ENCODE assay signal across 1 cellular context in the genomic region with DNA sequence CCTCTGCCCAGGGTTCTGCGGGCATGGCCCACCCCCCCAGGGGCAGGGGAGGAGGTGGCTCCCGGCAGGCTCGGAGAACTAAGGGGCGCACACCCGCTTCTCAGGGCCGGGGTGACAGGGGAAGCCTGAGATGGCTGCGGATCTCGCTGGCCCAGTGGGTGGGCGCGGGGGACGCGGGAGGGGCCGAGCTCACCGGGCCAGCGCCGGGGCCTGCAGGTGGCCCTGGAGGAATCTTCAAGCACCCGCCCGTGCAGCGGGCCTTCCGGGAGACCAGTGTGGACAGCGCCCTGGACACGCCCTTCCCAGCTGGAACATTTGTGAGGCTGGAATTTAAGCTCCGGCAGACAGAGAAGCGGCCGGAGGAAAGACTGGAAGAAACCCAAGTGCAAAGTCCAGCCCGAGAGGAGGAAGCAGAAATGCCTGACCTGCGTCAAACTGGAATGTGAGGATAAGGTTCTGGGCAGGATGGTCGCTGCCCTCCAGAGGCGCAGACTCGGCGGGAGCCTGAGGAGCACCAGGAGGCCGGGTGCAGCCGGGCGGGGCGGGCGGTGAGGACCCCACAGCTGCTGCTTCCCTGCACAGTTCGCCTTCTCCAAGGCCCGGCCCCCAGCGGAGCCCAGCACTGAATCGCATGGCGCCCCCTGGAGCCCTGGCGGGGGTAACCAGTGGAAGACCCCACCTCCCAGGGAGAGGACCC.
TF ChIP-seq lines count a peak whose summit lies in the region.
"Not testable (repeated sequence)": the region's sequence is repeated elsewhere in the genome, so short reads cannot be mapped to it uniquely, and the experiment has no call there.

No MANE protein-coding gene starts in this region.

TF ChIP-seq in HepG2, 621 proteins besides CTCF, POLR2A, EP300 and RAD21 (continued from another document and continues in another):
- TF ChIP-seq, protein P1, sequence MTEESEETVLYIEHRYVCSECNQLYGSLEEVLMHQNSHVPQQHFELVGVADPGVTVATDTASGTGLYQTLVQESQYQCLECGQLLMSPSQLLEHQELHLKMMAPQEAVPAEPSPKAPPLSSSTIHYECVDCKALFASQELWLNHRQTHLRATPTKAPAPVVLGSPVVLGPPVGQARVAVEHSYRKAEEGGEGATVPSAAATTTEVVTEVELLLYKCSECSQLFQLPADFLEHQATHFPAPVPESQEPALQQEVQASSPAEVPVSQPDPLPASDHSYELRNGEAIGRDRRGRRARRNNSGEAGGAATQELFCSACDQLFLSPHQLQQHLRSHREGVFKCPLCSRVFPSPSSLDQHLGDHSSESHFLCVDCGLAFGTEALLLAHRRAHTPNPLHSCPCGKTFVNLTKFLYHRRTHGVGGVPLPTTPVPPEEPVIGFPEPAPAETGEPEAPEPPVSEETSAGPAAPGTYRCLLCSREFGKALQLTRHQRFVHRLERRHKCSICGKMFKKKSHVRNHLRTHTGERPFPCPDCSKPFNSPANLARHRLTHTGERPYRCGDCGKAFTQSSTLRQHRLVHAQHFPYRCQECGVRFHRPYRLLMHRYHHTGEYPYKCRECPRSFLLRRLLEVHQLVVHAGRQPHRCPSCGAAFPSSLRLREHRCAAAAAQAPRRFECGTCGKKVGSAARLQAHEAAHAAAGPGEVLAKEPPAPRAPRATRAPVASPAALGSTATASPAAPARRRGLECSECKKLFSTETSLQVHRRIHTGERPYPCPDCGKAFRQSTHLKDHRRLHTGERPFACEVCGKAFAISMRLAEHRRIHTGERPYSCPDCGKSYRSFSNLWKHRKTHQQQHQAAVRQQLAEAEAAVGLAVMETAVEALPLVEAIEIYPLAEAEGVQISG (CRISPR knock-in tag; IDR thresholded peaks at IDR 0.05): peak; percentile 99
- TF ChIP-seq, protein P2, sequence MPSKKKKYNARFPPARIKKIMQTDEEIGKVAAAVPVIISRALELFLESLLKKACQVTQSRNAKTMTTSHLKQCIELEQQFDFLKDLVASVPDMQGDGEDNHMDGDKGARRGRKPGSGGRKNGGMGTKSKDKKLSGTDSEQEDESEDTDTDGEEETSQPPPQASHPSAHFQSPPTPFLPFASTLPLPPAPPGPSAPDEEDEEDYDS (CRISPR knock-in tag; IDR thresholded peaks at IDR 0.05): peak; percentile 14; the same call in 1 of the 2 replicates
- TF ChIP-seq ATF7-NPFF (CRISPR knock-in tag; IDR thresholded peaks at IDR 0.05; ENCODE audit: low read depth): 0 out of 2 replicates have a peak, but pooled peaks have one; percentile 32
- TF ChIP-seq NRL (CRISPR knock-in tag; IDR thresholded peaks at IDR 0.05; ENCODE audit: borderline replicate concordance): peak; percentile 30; the same call in 1 of the 2 replicates
- 0 out of 2 replicates have a peak, but pooled peaks have one; percentile 45 for TF ChIP-seq MTA1 (CRISPR knock-in tag; IDR thresholded peaks at IDR 0.05; ENCODE audit: borderline replicate concordance)
- TF ChIP-seq, protein P3, sequence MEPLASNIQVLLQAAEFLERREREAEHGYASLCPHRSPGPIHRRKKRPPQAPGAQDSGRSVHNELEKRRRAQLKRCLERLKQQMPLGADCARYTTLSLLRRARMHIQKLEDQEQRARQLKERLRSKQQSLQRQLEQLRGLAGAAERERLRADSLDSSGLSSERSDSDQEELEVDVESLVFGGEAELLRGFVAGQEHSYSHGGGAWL (CRISPR knock-in tag; IDR thresholded peaks at IDR 0.05): 0 out of 2 replicates have a peak, but pooled peaks have one; percentile 40
- TF ChIP-seq ZNF343 (CRISPR knock-in tag; IDR thresholded peaks at IDR 0.05): peak; percentile 41; the same call in 1 of the 2 replicates
- TF ChIP-seq MED1 (CRISPR knock-in tag; IDR thresholded peaks at IDR 0.05): peak; percentile 34; the same call in 1 of the 2 replicates
- TF ChIP-seq SPEN (CRISPR knock-in tag; IDR thresholded peaks at IDR 0.05; ENCODE audit: low read depth): peak; percentile 59
- TF ChIP-seq, protein P4, sequence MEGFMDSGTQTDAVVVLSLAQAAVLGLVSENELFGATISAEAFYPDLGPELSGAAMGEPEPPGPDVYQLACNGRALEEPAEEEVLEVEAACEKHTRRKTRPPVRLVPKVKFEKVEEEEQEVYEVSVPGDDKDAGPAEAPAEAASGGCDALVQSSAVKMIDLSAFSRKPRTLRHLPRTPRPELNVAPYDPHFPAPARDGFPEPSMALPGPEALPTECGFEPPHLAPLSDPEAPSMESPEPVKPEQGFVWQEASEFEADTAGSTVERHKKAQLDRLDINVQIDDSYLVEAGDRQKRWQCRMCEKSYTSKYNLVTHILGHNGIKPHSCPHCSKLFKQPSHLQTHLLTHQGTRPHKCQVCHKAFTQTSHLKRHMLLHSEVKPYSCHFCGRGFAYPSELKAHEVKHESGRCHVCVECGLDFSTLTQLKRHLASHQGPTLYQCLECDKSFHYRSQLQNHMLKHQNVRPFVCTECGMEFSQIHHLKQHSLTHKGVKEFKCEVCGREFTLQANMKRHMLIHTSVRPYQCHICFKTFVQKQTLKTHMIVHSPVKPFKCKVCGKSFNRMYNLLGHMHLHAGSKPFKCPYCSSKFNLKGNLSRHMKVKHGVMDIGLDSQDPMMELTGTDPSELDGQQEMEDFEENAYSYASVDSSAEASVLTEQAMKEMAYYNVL (CRISPR knock-in tag; IDR thresholded peaks at IDR 0.05; ENCODE audit: borderline replicate concordance): peak; percentile 50; the same call in 1 of the 2 replicates
- peak; percentile 41 for TF ChIP-seq TAF1 (CRISPR knock-in tag; IDR thresholded peaks at IDR 0.05)
- TF ChIP-seq, protein P5, sequence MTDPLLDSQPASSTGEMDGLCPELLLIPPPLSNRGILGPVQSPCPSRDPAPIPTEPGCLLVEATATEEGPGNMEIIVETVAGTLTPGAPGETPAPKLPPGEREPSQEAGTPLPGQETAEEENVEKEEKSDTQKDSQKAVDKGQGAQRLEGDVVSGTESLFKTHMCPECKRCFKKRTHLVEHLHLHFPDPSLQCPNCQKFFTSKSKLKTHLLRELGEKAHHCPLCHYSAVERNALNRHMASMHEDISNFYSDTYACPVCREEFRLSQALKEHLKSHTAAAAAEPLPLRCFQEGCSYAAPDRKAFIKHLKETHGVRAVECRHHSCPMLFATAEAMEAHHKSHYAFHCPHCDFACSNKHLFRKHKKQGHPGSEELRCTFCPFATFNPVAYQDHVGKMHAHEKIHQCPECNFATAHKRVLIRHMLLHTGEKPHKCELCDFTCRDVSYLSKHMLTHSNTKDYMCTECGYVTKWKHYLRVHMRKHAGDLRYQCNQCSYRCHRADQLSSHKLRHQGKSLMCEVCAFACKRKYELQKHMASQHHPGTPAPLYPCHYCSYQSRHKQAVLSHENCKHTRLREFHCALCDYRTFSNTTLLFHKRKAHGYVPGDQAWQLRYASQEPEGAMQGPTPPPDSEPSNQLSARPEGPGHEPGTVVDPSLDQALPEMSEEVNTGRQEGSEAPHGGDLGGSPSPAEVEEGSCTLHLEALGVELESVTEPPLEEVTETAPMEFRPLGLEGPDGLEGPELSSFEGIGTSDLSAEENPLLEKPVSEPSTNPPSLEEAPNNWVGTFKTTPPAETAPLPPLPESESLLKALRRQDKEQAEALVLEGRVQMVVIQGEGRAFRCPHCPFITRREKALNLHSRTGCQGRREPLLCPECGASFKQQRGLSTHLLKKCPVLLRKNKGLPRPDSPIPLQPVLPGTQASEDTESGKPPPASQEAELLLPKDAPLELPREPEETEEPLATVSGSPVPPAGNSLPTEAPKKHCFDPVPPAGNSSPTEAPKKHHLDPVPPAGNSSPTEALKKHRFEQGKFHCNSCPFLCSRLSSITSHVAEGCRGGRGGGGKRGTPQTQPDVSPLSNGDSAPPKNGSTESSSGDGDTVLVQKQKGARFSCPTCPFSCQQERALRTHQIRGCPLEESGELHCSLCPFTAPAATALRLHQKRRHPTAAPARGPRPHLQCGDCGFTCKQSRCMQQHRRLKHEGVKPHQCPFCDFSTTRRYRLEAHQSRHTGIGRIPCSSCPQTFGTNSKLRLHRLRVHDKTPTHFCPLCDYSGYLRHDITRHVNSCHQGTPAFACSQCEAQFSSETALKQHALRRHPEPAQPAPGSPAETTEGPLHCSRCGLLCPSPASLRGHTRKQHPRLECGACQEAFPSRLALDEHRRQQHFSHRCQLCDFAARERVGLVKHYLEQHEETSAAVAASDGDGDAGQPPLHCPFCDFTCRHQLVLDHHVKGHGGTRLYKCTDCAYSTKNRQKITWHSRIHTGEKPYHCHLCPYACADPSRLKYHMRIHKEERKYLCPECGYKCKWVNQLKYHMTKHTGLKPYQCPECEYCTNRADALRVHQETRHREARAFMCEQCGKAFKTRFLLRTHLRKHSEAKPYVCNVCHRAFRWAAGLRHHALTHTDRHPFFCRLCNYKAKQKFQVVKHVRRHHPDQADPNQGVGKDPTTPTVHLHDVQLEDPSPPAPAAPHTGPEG (CRISPR knock-in tag; IDR thresholded peaks at IDR 0.05): peak; percentile 73; the same call in 1 of the 2 replicates
- peak; percentile 58; the same call in 1 of the 2 replicates for TF ChIP-seq ZC3H13 (CRISPR knock-in tag; IDR thresholded peaks at IDR 0.05)
- TF ChIP-seq HNF4G (IDR thresholded peaks at IDR 0.05; ENCODE audit: borderline replicate concordance, low read depth, low read length): 0 out of 2 replicates have a peak, but pooled peaks have one; percentile 36
- TF ChIP-seq HNF4G (CRISPR knock-in tag; IDR thresholded peaks at IDR 0.05; ENCODE audit: borderline replicate concordance, low read depth): peak; percentile 52; the same call in 1 of the 2 replicates
- peak; percentile 88 for TF ChIP-seq ZBTB7B (CRISPR knock-in tag; IDR thresholded peaks at IDR 0.05)
- peak; percentile 41; the same call in 1 of the 2 replicates for TF ChIP-seq RXRA (CRISPR knock-in tag; IDR thresholded peaks at IDR 0.05)
- 0 out of 2 replicates have a peak, but pooled peaks have one; percentile 31 for TF ChIP-seq HOXA3 (CRISPR knock-in tag; IDR thresholded peaks at IDR 0.05)
- TF ChIP-seq ZBTB7A (CRISPR knock-in tag; IDR thresholded peaks at IDR 0.05): peak; percentile 88
- peak; percentile 78 for TF ChIP-seq PHF8 (CRISPR knock-in tag; IDR thresholded peaks at IDR 0.05)
- TF ChIP-seq GABPA (IDR thresholded peaks at IDR 0.05; ENCODE audit: low read depth, low read length); SOX6 (IDR thresholded peaks at IDR 0.05): not testable (repeated sequence)
- peak; percentile 23; the same call in 1 of the 2 replicates for TF ChIP-seq GABPA (CRISPR knock-in tag; IDR thresholded peaks at IDR 0.05; ENCODE audit: low read depth)
- TF ChIP-seq ZNF891 (CRISPR knock-in tag; IDR thresholded peaks at IDR 0.05): peak; percentile 52; the same call in 1 of the 2 replicates
- TF ChIP-seq, protein P6, sequence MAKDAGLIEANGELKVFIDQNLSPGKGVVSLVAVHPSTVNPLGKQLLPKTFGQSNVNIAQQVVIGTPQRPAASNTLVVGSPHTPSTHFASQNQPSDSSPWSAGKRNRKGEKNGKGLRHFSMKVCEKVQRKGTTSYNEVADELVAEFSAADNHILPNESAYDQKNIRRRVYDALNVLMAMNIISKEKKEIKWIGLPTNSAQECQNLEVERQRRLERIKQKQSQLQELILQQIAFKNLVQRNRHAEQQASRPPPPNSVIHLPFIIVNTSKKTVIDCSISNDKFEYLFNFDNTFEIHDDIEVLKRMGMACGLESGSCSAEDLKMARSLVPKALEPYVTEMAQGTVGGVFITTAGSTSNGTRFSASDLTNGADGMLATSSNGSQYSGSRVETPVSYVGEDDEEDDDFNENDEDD (CRISPR knock-in tag; IDR thresholded peaks at IDR 0.05; ENCODE audit: borderline replicate concordance): peak; percentile 20; the same call in 1 of the 2 replicates
- TF ChIP-seq SALL1 (CRISPR knock-in tag; IDR thresholded peaks at IDR 0.05): peak; percentile 12; the same call in 1 of the 2 replicates
- TF ChIP-seq RBFOX2 (IDR thresholded peaks at IDR 0.05; ENCODE audit: low read depth, low read length): peak; percentile 52; the same call in 1 of the 2 replicates
- 0 out of 2 replicates have a peak, but pooled peaks have one; percentile 27 for TF ChIP-seq ZNF563 (CRISPR knock-in tag; IDR thresholded peaks at IDR 0.05)
- TF ChIP-seq ELF1 (CRISPR knock-in tag; IDR thresholded peaks at IDR 0.05): 0 out of 2 replicates have a peak, but pooled peaks have one; percentile 31
- peak; percentile 39; the same call in 1 of the 2 replicates for TF ChIP-seq GLI4 (CRISPR knock-in tag; IDR thresholded peaks at IDR 0.05; ENCODE audit: borderline replicate concordance)
- 0 out of 2 replicates have a peak, but pooled peaks have one; percentile 32 for TF ChIP-seq SOX6 (CRISPR knock-in tag; IDR thresholded peaks at IDR 0.05)
- peak; percentile 20; the same call in 1 of the 2 replicates for TF ChIP-seq BRD4 (CRISPR knock-in tag; IDR thresholded peaks at IDR 0.05)
- TF ChIP-seq, protein P7, sequence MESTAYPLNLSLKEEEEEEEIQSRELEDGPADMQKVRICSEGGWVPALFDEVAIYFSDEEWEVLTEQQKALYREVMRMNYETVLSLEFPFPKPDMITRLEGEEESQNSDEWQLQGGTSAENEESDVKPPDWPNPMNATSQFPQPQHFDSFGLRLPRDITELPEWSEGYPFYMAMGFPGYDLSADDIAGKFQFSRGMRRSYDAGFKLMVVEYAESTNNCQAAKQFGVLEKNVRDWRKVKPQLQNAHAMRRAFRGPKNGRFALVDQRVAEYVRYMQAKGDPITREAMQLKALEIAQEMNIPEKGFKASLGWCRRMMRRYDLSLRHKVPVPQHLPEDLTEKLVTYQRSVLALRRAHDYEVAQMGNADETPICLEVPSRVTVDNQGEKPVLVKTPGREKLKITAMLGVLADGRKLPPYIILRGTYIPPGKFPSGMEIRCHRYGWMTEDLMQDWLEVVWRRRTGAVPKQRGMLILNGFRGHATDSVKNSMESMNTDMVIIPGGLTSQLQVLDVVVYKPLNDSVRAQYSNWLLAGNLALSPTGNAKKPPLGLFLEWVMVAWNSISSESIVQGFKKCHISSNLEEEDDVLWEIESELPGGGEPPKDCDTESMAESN (CRISPR knock-in tag; conservative IDR thresholded peaks at IDR 0.05): peak; percentile 72; the same call in 1 of the 2 replicates
- TF ChIP-seq MYC (CRISPR knock-in tag; IDR thresholded peaks at IDR 0.05; ENCODE audit: borderline replicate concordance): peak; percentile 55; the same call in 1 of the 2 replicates
- peak; percentile 95 for TF ChIP-seq ZMYM4 (CRISPR knock-in tag; IDR thresholded peaks at IDR 0.05)
- peak; percentile 46; the same call in 1 of the 2 replicates for TF ChIP-seq KDM5B (CRISPR knock-in tag; IDR thresholded peaks at IDR 0.05; ENCODE audit: borderline replicate concordance)
- peak; percentile 56 for TF ChIP-seq ZNF883 (CRISPR knock-in tag; IDR thresholded peaks at IDR 0.05; ENCODE audit: not compliant biosample characterization)
